ENCODE assay signal across 8 cellular contexts in genomic region chr17:30711176-30711575, GRCh38.
A peak's percentile ranks its signal among the peaks of the same experiment; 100 is the strongest.
DNase-seq lines count a peak whose midpoint lies in the region; ATAC-seq and TF ChIP-seq lines count a peak whose summit lies in the region.
"Not testable (repeated sequence)": the region's sequence is repeated elsewhere in the genome, so short reads cannot be mapped to it uniquely, and the experiment has no call there.

No MANE protein-coding gene starts in this region.

- peaks cover 47% of the 10 kb centered on the region for H3K27me3 Mint-ChIP-seq in activated CD8-positive, alpha-beta memory T cell treated with anti-CD3 and anti-CD28 coated beads, Interleukin-2, amount 10 ng/mL, durations not matched to agents 7 days and 5 days
- peaks cover 12% of the 10 kb centered on the region for H3K27me3 Mint-ChIP-seq in brain
- not testable (repeated sequence) for H3K27me3 Mint-ChIP-seq in progenitor cell of endocrine pancreas

- H2BK5ac ChIP-seq in mesenchymal stem cell (ENCODE audit: low read depth, low read length, poor library complexity, severe bottlenecking): not testable (repeated sequence)

- H3K4me1 ChIP-seq in HAP-1; PC-3 (ENCODE audit: insufficient read depth, low read length): not testable (repeated sequence)
- peaks cover 14% of the 10 kb centered on the region for H3K4me1 ChIP-seq in mesenchymal stem cell (ENCODE audit: control insufficient read depth, insufficient read depth, low read depth, low read length)

- POLR2A ChIA-PET in AG04449 (lab: Yijun Ruan, JAX); PC-3 (lab: Charles Lee; ENCODE audit: unreplicated experiment): not testable (repeated sequence)

- ATAC-seq in PC-3; activated CD8-positive, alpha-beta memory T cell treated with anti-CD3 and anti-CD28 coated beads, Interleukin-2, amount 10 ng/mL, durations not matched to agents 7 days and 5 days: not testable (repeated sequence)

- H3F3A ChIP-seq in PC-3 (ENCODE audit: low read length, unreplicated experiment): not testable (repeated sequence)

- H4K20me1 ChIP-seq in PC-3 (ENCODE audit: low read length): not testable (repeated sequence)

- CTCF ChIA-PET in AG04449 (lab: Yijun Ruan, JAX): interaction anchor here (0.7 to 1.0 kb wide), 2 partner anchors 79 to 235 kb away, joined by 3 read pairs; no protein-coding TSS in a partner anchor
- CTCF ChIA-PET in PC-3 (lab: Charles Lee); activated CD8-positive, alpha-beta memory T cell treated with anti-CD3 and anti-CD28 coated beads, Interleukin-2, amount 10 ng/mL, durations not matched to agents 7 days and 5 days (lab: Charles Lee): not testable (repeated sequence)

- not testable (repeated sequence) for H2BK120ac ChIP-seq in mesenchymal stem cell (ENCODE audit: low read depth, low read length)

- H4K91ac ChIP-seq in mesenchymal stem cell (ENCODE audit: low read length): not testable (repeated sequence)

- H2BK12ac ChIP-seq in mesenchymal stem cell (ENCODE audit: low read length in 2 of 2): not testable (repeated sequence)

- not testable (repeated sequence) for H3K18ac ChIP-seq in mesenchymal stem cell (ENCODE audit: low read depth in 1 of 2, low read length in 2 of 2)

- not testable (repeated sequence) for TF ChIP-seq CTCF in AG04449 (IDR thresholded peaks at IDR 0.05; ENCODE audit: insufficient read depth, low read length, missing control alignments); PC-3 (conservative IDR thresholded peaks at IDR 0.05; ENCODE audit: low read depth, low read length); brain (conservative IDR thresholded peaks at IDR 0.05); fibroblast of the aortic adventitia (IDR thresholded peaks at IDR 0.05; ENCODE audit: insufficient read depth, low read length); progenitor cell of endocrine pancreas (IDR thresholded peaks at IDR 0.05; ENCODE audit: unreplicated experiment)

- H3K4me3 Mint-ChIP-seq in activated CD8-positive, alpha-beta memory T cell treated with anti-CD3 and anti-CD28 coated beads, Interleukin-2, amount 10 ng/mL, durations not matched to agents 7 days and 5 days: peak overlapping the region; percentile 61
- peak overlapping the region; percentile 91 to 96 (median 95) for H3K4me3 Mint-ChIP-seq in brain
- H3K4me3 Mint-ChIP-seq in progenitor cell of endocrine pancreas (ENCODE audit: low read depth): peak overlapping the region; percentile 92

- peaks cover 15% of the 10 kb centered on the region for H3K79me2 ChIP-seq in PC-3 (ENCODE audit: low read length)

- not testable (repeated sequence) for H2AFZ ChIP-seq in PC-3 (ENCODE audit: low read length); mesenchymal stem cell (ENCODE audit: low read depth, low read length)

- WGBS in mesenchymal stem cell: 94% methylated on average over 7 of the region's 8 CpGs

- H3K4ac ChIP-seq in mesenchymal stem cell (ENCODE audit: low read depth in 1 of 2, low read length in 2 of 2): not testable (repeated sequence)

- peaks cover 21% of the 10 kb centered on the region for H3K4me1 Mint-ChIP-seq in activated CD8-positive, alpha-beta memory T cell treated with anti-CD3 and anti-CD28 coated beads, Interleukin-2, amount 10 ng/mL, durations not matched to agents 7 days and 5 days
- H3K4me1 Mint-ChIP-seq in brain (peaks cover 59% of the 10 kb centered on the region), progenitor cell of endocrine pancreas (ENCODE audit: low read depth) (peaks cover 12% of the 10 kb centered on the region)

- not testable (repeated sequence) for H3K9me2 ChIP-seq in PC-3 (replicated peaks; ENCODE audit: low read length)

- H3K9me3 ChIP-seq in HAP-1; PC-3 (ENCODE audit: low read length); mesenchymal stem cell (ENCODE audit: control insufficient read depth, low read length): not testable (repeated sequence)

- BruUV-seq in PC-3 (replicated peaks; lab: Mats Ljungman, UMichigan): not testable (repeated sequence)

- not testable (repeated sequence) for H3K9me3 Mint-ChIP-seq in activated CD8-positive, alpha-beta memory T cell treated with anti-CD3 and anti-CD28 coated beads, Interleukin-2, amount 10 ng/mL, durations not matched to agents 7 days and 5 days (ENCODE audit: low read depth); brain; progenitor cell of endocrine pancreas (ENCODE audit: low read depth)

- H3K4me3 ChIP-seq in AG04449 (ENCODE audit: low read depth, low read length) (peak overlapping the region; percentile 8), HAP-1 (peak overlapping the region; percentile 57), fibroblast of the aortic adventitia (ENCODE audit: low read depth, low read length) (peak overlapping the region; percentile 79), mesenchymal stem cell (ENCODE audit: insufficient read depth in 1 of 2, low read depth in 1 of 2, low read length in 2 of 2) (peak overlapping the region in 1 of 2 experiments; percentile 75)
- H3K4me3 ChIP-seq in PC-3 (ENCODE audit: low read length): not testable (repeated sequence)

- not testable (repeated sequence) for H3K27ac Mint-ChIP-seq in activated CD8-positive, alpha-beta memory T cell treated with anti-CD3 and anti-CD28 coated beads, Interleukin-2, amount 10 ng/mL, durations not matched to agents 7 days and 5 days
- H3K27ac Mint-ChIP-seq in brain (peak overlapping the region; percentile 77 to 99 (median 96)), progenitor cell of endocrine pancreas (peak overlapping the region; percentile 94)

- peak overlapping the region; percentile 65; the same call in 1 of the 2 replicates for H3K4me2 ChIP-seq in PC-3 (ENCODE audit: low read length)
- not testable (repeated sequence) for H3K4me2 ChIP-seq in mesenchymal stem cell (ENCODE audit: low read length, poor library complexity, severe bottlenecking)

- not testable (repeated sequence) for H3K27ac ChIP-seq in PC-3 (ENCODE audit: low read length); mesenchymal stem cell (ENCODE audit: low read length, poor library complexity, severe bottlenecking)

- not testable (repeated sequence) for H3K9ac ChIP-seq in PC-3 (ENCODE audit: low read length)
- peak overlapping the region; percentile 62 for H3K9ac ChIP-seq in mesenchymal stem cell (ENCODE audit: low read length)

- H4K8ac ChIP-seq in mesenchymal stem cell (ENCODE audit: low read length): not testable (repeated sequence)

- H3K27me3 ChIP-seq in HAP-1 (ENCODE audit: low read depth); PC-3 (ENCODE audit: low read length); mesenchymal stem cell (ENCODE audit: control insufficient read depth in 1 of 2, insufficient read depth in 1 of 2, low read length in 2 of 2): not testable (repeated sequence)

- peaks cover 12% of the 10 kb centered on the region for H3K79me1 ChIP-seq in mesenchymal stem cell (replicated peaks; ENCODE audit: low read length, poor library complexity, severe bottlenecking)

- peak overlapping the region; percentile 36 for H2AK5ac ChIP-seq in mesenchymal stem cell (ENCODE audit: low read length, severe bottlenecking)

- not testable (repeated sequence) for H3K36me3 ChIP-seq in HAP-1 (replicated peaks); PC-3 (ENCODE audit: low read depth, low read length); mesenchymal stem cell (ENCODE audit: control insufficient read depth in 1 of 2, insufficient read depth in 2 of 2, low read depth in 1 of 2, low read length in 2 of 2)

- H3K36me3 Mint-ChIP-seq in activated CD8-positive, alpha-beta memory T cell treated with anti-CD3 and anti-CD28 coated beads, Interleukin-2, amount 10 ng/mL, durations not matched to agents 7 days and 5 days; progenitor cell of endocrine pancreas (ENCODE audit: insufficient read depth): not testable (repeated sequence)
- peaks cover 15% of the 10 kb centered on the region for H3K36me3 Mint-ChIP-seq in brain

- H3K14ac ChIP-seq in mesenchymal stem cell (ENCODE audit: low read length in 2 of 2): not testable (repeated sequence)

- not testable (repeated sequence) for DNase-seq in AG04449 (ENCODE audit: low read depth, low spot score); HAP-1 (ENCODE audit: low spot score in 2 of 2); PC-3; activated CD8-positive, alpha-beta memory T cell treated with anti-CD3 and anti-CD28 coated beads, Interleukin-2, amount 10 ng/mL, durations not matched to agents 7 days and 5 days; fibroblast of the aortic adventitia (ENCODE audit: low read depth); mesenchymal stem cell; progenitor cell of endocrine pancreas (ENCODE audit: low spot score, unreplicated experiment)

- intact Hi-C loops in PC-3 (cut with micrococcal nuclease): not testable (repeated sequence)

- not testable (repeated sequence) for H2BK15ac ChIP-seq in mesenchymal stem cell (ENCODE audit: low read depth, poor library complexity, severe bottlenecking)

- H3K23ac ChIP-seq in mesenchymal stem cell (ENCODE audit: low read length in 2 of 2): not testable (repeated sequence)

- in situ Hi-C loops in HAP-1 (cut with MboI; ENCODE audit: low sequenced_read_pairs): loop anchor here (10.0 to 25.0 kb wide), 2 partner anchors 236 to 599 kb away; partner anchors contain the start of genes GOSR1 and NSRP1
